ENCODE assay signal across 8 cellular contexts in the genomic region with DNA sequence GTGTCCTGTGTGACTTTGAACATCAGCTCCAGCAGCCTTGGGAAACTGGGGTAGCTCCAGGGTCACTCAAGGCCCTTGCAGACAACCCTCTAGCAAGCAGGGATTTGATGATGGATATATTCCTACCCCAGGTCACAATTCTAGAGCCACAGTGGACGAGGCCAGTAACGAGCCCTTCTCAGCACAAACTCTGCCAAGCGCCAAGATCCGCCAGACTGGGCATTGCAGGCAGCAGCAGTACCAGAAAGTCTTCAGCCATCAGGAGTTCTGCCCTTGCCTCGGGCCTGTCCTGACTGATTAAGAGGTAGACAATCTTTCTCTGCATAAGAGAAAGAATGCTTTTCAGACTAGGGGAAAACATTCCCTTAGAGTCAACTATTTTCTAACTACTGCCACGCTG.
"Had no signal": no experiment of that assay in that cellular context is flagged by ENCODE, and none has a peak within 500 bp of the region (broad histone marks: within the 10 kb centered on the region; RNA-seq: fewer than 3 reads in every experiment).

No MANE protein-coding gene starts in this region.

- DNase-seq: H7, HFFc6, KBM-7 had no signal

- H3K4me1 ChIP-seq: HAP-1 had no signal

- H3K36me3 ChIP-seq: HAP-1 had no signal

- H3K4me3 ChIP-seq: GM23338, HAP-1 had no signal

- ATAC-seq: GM23338, HCT116, HepG2 had no signal

- H3K9me3 ChIP-seq: HAP-1 had no signal

- FAIRE-seq: HepG2 had no signal

- H2AFZ ChIP-seq: GM23338 had no signal

- H3K4me2 ChIP-seq: GM23338 had no signal

- H3K27ac ChIP-seq: HL-60 had no signal
